In the genomic region with DNA sequence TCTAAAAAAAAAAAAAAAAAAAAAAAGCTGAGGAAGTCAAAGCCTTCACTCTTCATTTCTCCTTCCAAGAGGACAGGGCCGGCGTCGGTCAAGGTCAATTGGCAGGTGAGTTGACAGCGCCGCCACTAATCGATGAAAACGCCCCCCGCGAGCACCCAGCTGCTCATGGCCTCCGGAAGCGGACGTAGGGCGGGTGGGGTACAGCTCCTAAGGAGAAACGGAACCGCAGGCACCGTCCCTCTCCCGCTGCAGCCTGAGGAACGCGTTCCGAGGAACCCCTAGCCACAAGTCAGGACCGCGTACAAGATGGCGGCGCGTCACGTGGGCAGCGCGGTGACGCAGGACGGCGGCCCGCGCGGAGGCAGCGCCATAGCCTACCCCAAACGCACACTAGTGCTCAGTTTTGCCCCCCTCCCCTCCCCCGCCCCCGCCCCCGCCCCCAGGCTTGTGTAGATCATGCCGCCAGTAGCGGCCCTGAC, we compare ENCODE assay signal across 1 cellular context.
TF ChIP-seq lines count a peak whose summit lies in the region.

ATF1 (plus strand) TSS at position 465 of the 479 bp plus-strand sequence. CDS start 16,045 bp downstream, outside the sequence.

TF ChIP-seq in K562, 482 proteins besides CTCF, POLR2A, EP300 and RAD21 (continued from another document and continues in another):
- TF ChIP-seq HCFC1 (IDR thresholded peaks at IDR 0.05; ENCODE audit: low read depth, low read length) (peak; percentile 71), HSF4 (CRISPR knock-in tag; IDR thresholded peaks at IDR 0.05; ENCODE audit: borderline replicate concordance) (no peak), PKNOX1 (IDR thresholded peaks at IDR 0.05) (peak; percentile 51; the same call in 1 of the 2 replicates), ELF4 (CRISPR knock-in tag; IDR thresholded peaks at IDR 0.05) (no peak), TAF1 (IDR thresholded peaks at IDR 0.05; ENCODE audit: control insufficient read depth, extremely low read depth, insufficient read depth, low read length, severe bottlenecking) (peak; percentile 89), FUS (optimal IDR thresholded peaks at IDR 0.05; ENCODE audit: low read depth, low read length) (no peak), BRD9 (IDR thresholded peaks at IDR 0.05; ENCODE audit: low read depth, partially characterized antibody) (peak; percentile 34), VEZF1 (CRISPR knock-in tag; IDR thresholded peaks at IDR 0.05) (peak; percentile 99), CGGBP1 (CRISPR knock-in tag; IDR thresholded peaks at IDR 0.05) (no peak), SAFB2 (IDR thresholded peaks at IDR 0.05; ENCODE audit: borderline replicate concordance, low read depth, low read length, severe bottlenecking) (no peak), TCF7L2 (IDR thresholded peaks at IDR 0.05; ENCODE audit: low read depth, low read length) (no peak), ETS2 (tag; IDR thresholded peaks at IDR 0.05; ENCODE audit: borderline replicate concordance, poor library complexity, severe bottlenecking) (no peak), ZNF445 (CRISPR knock-in tag; IDR thresholded peaks at IDR 0.05; ENCODE audit: low read depth) (no peak), CBX8 (IDR thresholded peaks at IDR 0.05; ENCODE audit: borderline replicate concordance, extremely low read depth, low read depth, low read length, poor library complexity, severe bottlenecking) (no peak), FOSL1 (tag; conservative IDR thresholded peaks at IDR 0.05) (0 out of 2 replicates have a peak, but pooled peaks have one; percentile 38), L3MBTL2 (IDR thresholded peaks at IDR 0.05) (peak; percentile 83; the same call in 1 of the 2 replicates), MAX (CRISPR knock-in tag; IDR thresholded peaks at IDR 0.05) (peak; percentile 92), CREB1 (IDR thresholded peaks at IDR 0.05) (peak; percentile 86), CREB1 (CRISPR knock-in tag; IDR thresholded peaks at IDR 0.05) (peak; percentile 91), XRCC5 (IDR thresholded peaks at IDR 0.05; ENCODE audit: low read depth, low read length) (no peak), ZNF592 (IDR thresholded peaks at IDR 0.05) (peak; percentile 52), GABPB1 (CRISPR knock-in tag; IDR thresholded peaks at IDR 0.05) (peak; percentile 73), SOX6 (IDR thresholded peaks at IDR 0.05) (no peak), CC2D1A (IDR thresholded peaks at IDR 0.05) (no peak), LCOR (CRISPR knock-in tag; IDR thresholded peaks at IDR 0.05) (peak; percentile 64; the same call in 1 of the 2 replicates), ZNF124 (CRISPR knock-in tag; IDR thresholded peaks at IDR 0.05) (no peak), ZNF695 (CRISPR knock-in tag; IDR thresholded peaks at IDR 0.05) (no peak), HDAC6 (IDR thresholded peaks at IDR 0.05; ENCODE audit: low read depth, low read length) (no peak), ZNF407 (IDR thresholded peaks at IDR 0.05; ENCODE audit: low read depth) (peak; percentile 90), ZSCAN29 (IDR thresholded peaks at IDR 0.05) (no peak), ETV6 (IDR thresholded peaks at IDR 0.05; ENCODE audit: borderline replicate concordance in 1 of 2, low read depth in 2 of 2, low read length in 1 of 2) (no peak; a peak in 1 of 4 replicates), ETV6 (CRISPR knock-in tag; IDR thresholded peaks at IDR 0.05; ENCODE audit: borderline replicate concordance) (no peak), POLR2H (tag; IDR thresholded peaks at IDR 0.05; ENCODE audit: low read depth) (peak; percentile 90)
- TF ChIP-seq, protein P1, sequence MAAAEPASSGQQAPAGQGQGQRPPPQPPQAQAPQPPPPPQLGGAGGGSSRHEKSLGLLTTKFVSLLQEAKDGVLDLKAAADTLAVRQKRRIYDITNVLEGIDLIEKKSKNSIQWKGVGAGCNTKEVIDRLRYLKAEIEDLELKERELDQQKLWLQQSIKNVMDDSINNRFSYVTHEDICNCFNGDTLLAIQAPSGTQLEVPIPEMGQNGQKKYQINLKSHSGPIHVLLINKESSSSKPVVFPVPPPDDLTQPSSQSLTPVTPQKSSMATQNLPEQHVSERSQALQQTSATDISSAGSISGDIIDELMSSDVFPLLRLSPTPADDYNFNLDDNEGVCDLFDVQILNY (CRISPR knock-in tag; IDR thresholded peaks at IDR 0.05) = no peak
- TF ChIP-seq, protein P2, sequence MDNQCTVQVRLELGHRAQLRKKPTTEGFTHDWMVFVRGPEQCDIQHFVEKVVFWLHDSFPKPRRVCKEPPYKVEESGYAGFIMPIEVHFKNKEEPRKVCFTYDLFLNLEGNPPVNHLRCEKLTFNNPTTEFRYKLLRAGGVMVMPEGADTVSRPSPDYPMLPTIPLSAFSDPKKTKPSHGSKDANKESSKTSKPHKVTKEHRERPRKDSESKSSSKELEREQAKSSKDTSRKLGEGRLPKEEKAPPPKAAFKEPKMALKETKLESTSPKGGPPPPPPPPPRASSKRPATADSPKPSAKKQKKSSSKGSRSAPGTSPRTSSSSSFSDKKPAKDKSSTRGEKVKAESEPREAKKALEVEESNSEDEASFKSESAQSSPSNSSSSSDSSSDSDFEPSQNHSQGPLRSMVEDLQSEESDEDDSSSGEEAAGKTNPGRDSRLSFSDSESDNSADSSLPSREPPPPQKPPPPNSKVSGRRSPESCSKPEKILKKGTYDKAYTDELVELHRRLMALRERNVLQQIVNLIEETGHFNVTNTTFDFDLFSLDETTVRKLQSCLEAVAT (IDR thresholded peaks at IDR 0.05) = peak; percentile 55 to 63; a peak in 1 of 4 replicates
- TF ChIP-seq, protein P3, sequence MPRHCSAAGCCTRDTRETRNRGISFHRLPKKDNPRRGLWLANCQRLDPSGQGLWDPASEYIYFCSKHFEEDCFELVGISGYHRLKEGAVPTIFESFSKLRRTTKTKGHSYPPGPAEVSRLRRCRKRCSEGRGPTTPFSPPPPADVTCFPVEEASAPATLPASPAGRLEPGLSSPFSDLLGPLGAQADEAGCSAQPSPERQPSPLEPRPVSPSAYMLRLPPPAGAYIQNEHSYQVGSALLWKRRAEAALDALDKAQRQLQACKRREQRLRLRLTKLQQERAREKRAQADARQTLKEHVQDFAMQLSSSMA (CRISPR knock-in tag; IDR thresholded peaks at IDR 0.05) = no peak
- TF ChIP-seq, protein P4, sequence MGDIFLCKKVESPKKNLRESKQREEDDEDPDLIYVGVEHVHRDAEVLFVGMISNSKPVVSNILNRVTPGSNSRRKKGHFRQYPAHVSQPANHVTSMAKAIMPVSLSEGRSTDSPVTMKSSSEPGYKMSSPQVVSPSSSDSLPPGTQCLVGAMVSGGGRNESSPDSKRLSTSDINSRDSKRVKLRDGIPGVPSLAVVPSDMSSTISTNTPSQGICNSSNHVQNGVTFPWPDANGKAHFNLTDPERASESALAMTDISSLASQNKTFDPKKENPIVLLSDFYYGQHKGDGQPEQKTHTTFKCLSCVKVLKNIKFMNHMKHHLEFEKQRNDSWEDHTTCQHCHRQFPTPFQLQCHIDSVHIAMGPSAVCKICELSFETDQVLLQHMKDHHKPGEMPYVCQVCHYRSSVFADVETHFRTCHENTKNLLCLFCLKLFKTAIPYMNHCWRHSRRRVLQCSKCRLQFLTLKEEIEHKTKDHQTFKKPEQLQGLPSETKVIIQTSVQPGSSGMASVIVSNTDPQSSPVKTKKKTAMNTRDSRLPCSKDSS (IDR thresholded peaks at IDR 0.05; ENCODE audit: low read depth, partially characterized antibody) = no peak
